Comparison of ENCODE assay signal across 27 cellular contexts in genomic region chr6:37524919-37525318, GRCh38.
"Had no signal": no experiment of that assay in that cellular context is flagged by ENCODE, and none has a peak within 500 bp of the region (broad histone marks: within the 10 kb centered on the region; RNA-seq: fewer than 3 reads in every experiment).

No MANE protein-coding gene starts in this region.

- DNase-seq: activated CD4-positive, alpha-beta T cell treated with anti-CD3 and anti-CD28 coated beads, Interleukin-2, amount 50 U/mL, for 1 hour; activated CD4-positive, CD25-positive, alpha-beta regulatory T cell treated with anti-CD3 and anti-CD28 coated beads, Interleukin-2, amount 50 U/mL, for 72 hours; activated CD8-positive, alpha-beta memory T cell treated with anti-CD3 and anti-CD28 coated beads, Interleukin-2, amount 10 ng/mL, durations not matched to agents 7 days and 5 days; activated CD8-positive, alpha-beta T cell treated with anti-CD3 and anti-CD28 coated beads for 36 hours; activated naive CD4-positive, alpha-beta T cell; activated naive CD8-positive, alpha-beta T cell treated with anti-CD3 and anti-CD28 coated beads for 36 hours; activated T-cell treated with anti-CD3 and anti-CD28 coated beads, Interleukin-2, amount 50 U/mL, for 72 hours; adrenal gland; caudate nucleus; endodermal cell; foreskin melanocyte; kidney glomerular epithelial cell; left lung; lower lobe of right lung; mesenchymal stem cell; natural killer cell; occipital lobe; stimulated activated CD4-positive, alpha-beta T cell treated with anti-CD3 and anti-CD28 coated beads, Interleukin-15, amount 100 ng/mL, for 24 hours; stimulated activated CD4-positive, alpha-beta T cell treated with anti-CD3 and anti-CD28 coated beads, Interleukin-2, amount 100 ng/mL, for 24 hours; stimulated activated naive CD4-positive, alpha-beta T cell treated with Interleukin-2 at 50 U/mL for 16 hours; T-helper 17 cell had no signal

- H3K27ac Mint-ChIP-seq: activated CD8-positive, alpha-beta memory T cell treated with anti-CD3 and anti-CD28 coated beads, Interleukin-2, amount 10 ng/mL, durations not matched to agents 7 days and 5 days; activated CD8-positive, alpha-beta T cell treated with anti-CD3 and anti-CD28 coated beads for 36 hours; activated naive CD8-positive, alpha-beta T cell treated with anti-CD3 and anti-CD28 coated beads for 36 hours; activated T-cell treated with anti-CD3 and anti-CD28 coated beads, Interleukin-2, amount 50 U/mL, for 72 hours; dendritic cell treated with granulocyte-macrophage colony-stimulating factor and Interleukin-4, amounts not matched to agents 40 ng/mL and 50 ng/mL, for 4 days; endodermal cell; natural killer cell; neural progenitor cell had no signal

- H3K4me2 ChIP-seq: neural progenitor cell had no signal

- H3K27ac ChIP-seq: adrenal gland, ascending aorta, esophagus muscularis mucosa, left lung, lower lobe of right lung, neural progenitor cell, right atrium auricular region, tibial nerve had no signal

- H3K36me3 ChIP-seq: adrenal gland, ascending aorta, esophagus muscularis mucosa, left lung, lower lobe of right lung, neural progenitor cell, right atrium auricular region, tibial nerve had no signal

- H2AFZ ChIP-seq: neural progenitor cell had no signal

- H3K27me3 ChIP-seq: adrenal gland, ascending aorta, right atrium auricular region had no signal

- H3K9me3 ChIP-seq: adrenal gland, ascending aorta, esophagus muscularis mucosa, left lung, lower lobe of right lung, right atrium auricular region, tibial nerve had no signal

- H3K36me3 Mint-ChIP-seq: activated CD8-positive, alpha-beta memory T cell treated with anti-CD3 and anti-CD28 coated beads, Interleukin-2, amount 10 ng/mL, durations not matched to agents 7 days and 5 days; natural killer cell; neural progenitor cell had no signal

- H3K9me3 Mint-ChIP-seq: activated CD8-positive, alpha-beta T cell treated with anti-CD3 and anti-CD28 coated beads for 36 hours; activated naive CD8-positive, alpha-beta T cell treated with anti-CD3 and anti-CD28 coated beads for 36 hours; activated T-cell treated with anti-CD3 and anti-CD28 coated beads, Interleukin-2, amount 50 U/mL, for 72 hours; dendritic cell treated with granulocyte-macrophage colony-stimulating factor and Interleukin-4, amounts not matched to agents 40 ng/mL and 50 ng/mL, for 4 days; endodermal cell; natural killer cell; neural progenitor cell had no signal

- H3K4me3 ChIP-seq: adrenal gland, ascending aorta, esophagus muscularis mucosa, left lung, lower lobe of right lung, neural progenitor cell, right atrium auricular region, tibial nerve had no signal

- H3K4me3 Mint-ChIP-seq: activated CD8-positive, alpha-beta memory T cell treated with anti-CD3 and anti-CD28 coated beads, Interleukin-2, amount 10 ng/mL, durations not matched to agents 7 days and 5 days; activated CD8-positive, alpha-beta T cell treated with anti-CD3 and anti-CD28 coated beads for 36 hours; activated naive CD8-positive, alpha-beta T cell treated with anti-CD3 and anti-CD28 coated beads for 36 hours; activated T-cell treated with anti-CD3 and anti-CD28 coated beads, Interleukin-2, amount 50 U/mL, for 72 hours; dendritic cell treated with granulocyte-macrophage colony-stimulating factor and Interleukin-4, amounts not matched to agents 40 ng/mL and 50 ng/mL, for 4 days; endodermal cell; natural killer cell; T-helper 17 cell had no signal

- H3K27me3 Mint-ChIP-seq: activated CD8-positive, alpha-beta T cell treated with anti-CD3 and anti-CD28 coated beads for 36 hours; activated naive CD8-positive, alpha-beta T cell treated with anti-CD3 and anti-CD28 coated beads for 36 hours; T-helper 17 cell had no signal

- H3K4me1 Mint-ChIP-seq: endodermal cell had no signal

- H3K4me1 ChIP-seq: adrenal gland, ascending aorta, esophagus muscularis mucosa, left lung, lower lobe of right lung, neural progenitor cell, right atrium auricular region, tibial nerve had no signal
